ENCODE assay signal across 23 cellular contexts in the genomic region with DNA sequence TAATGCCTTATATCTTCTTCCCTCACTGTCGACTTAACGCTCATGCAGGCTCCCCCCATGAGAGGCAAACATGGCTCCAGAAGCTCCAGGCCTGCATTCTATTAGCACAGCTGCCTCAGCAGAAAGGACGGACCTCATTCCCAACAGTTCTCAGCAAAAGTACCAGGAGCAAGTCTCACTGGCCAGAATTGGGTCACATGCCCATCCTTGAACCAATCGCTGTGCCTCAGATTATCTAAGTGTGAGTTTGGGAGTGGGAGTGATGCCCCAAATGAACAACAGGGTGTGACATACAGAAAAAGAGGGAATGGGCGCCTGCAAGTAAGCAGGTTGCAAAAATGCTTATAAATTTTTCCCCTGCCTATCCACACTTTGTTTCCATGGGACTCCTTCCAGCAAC. TPM values are rescaled to one million over a fixed set of nuclear protein-coding genes. Genes with fewer than 3 reads are reported as not detected.
A peak's percentile ranks its signal among the peaks of the same experiment; 100 is the strongest.
DNase-seq lines count a peak whose midpoint lies in the region; ATAC-seq, FAIRE-seq and TF ChIP-seq lines count a peak whose summit lies in the region.
"Had no signal": no experiment of that assay in that cellular context is flagged by ENCODE, and none has a peak within 500 bp of the region (broad histone marks: within the 10 kb centered on the region; RNA-seq: fewer than 3 reads in every experiment).

No MANE protein-coding gene starts in this region.

- H3K36me3 Mint-ChIP-seq in GM23338 (ENCODE audit: low read depth) (no peaks in the 10 kb centered on the region), WTC11 (no peaks in the 10 kb centered on the region), mesothelial cell of epicardium (no peaks in the 10 kb centered on the region)
- H3K36me3 Mint-ChIP-seq in activated T-cell treated with anti-CD3 and anti-CD28 coated beads, Interleukin-2, amount 50 U/mL, for 72 hours (ENCODE audit: insufficient read depth in 2 of 2), result peaks cover 0 to 1% of the 10 kb centered on the region in 2 donors
- H3K36me3 Mint-ChIP-seq: IgD-negative memory B cell had no signal

- no peak overlapping the region for H2BK15ac ChIP-seq in H1 (ENCODE audit: low read length)

- no peak overlapping the region for H4K91ac ChIP-seq in H1 (replicated peaks; ENCODE audit: insufficient read length, low read length)

- H3K79me2 ChIP-seq in GM23338 (replicated peaks; ENCODE audit: insufficient read depth) (peaks cover 5% of the 10 kb centered on the region), H1 (ENCODE audit: control insufficient read depth in 1 of 2, insufficient read depth in 2 of 2, low read length in 2 of 2) (peaks cover 5% of the 10 kb centered on the region in 2 experiments)

- H2AK5ac ChIP-seq in H1 (ENCODE audit: low read depth, low read length), result no peak overlapping the region

- no peak overlapping the region for H3K56ac ChIP-seq in H1 (replicated peaks; ENCODE audit: insufficient read length, low read depth, low read length)

- no peak overlapping the region for H3K4ac ChIP-seq in H1 (replicated peaks; ENCODE audit: insufficient read length, low read depth, low read length)

- no peak for TF ChIP-seq POLR2A in H1 (IDR thresholded peaks at IDR 0.05; ENCODE audit: control extremely low read depth in 1 of 2, low read depth in 2 of 2, low read length in 2 of 2)

- H2BK20ac ChIP-seq in H1 (ENCODE audit: low read length), result no peak overlapping the region

- WGBS in H1 (ENCODE audit: extremely low coverage in 1 of 2, insufficient coverage in 1 of 2, insufficient read length in 1 of 2, insufficient replicate concordance in 2 of 2, low coverage in 1 of 2, low lambda C conversion rate in 2 of 2, missing lambda C conversion rate in 1 of 2), 2 experiments, result 85% methylated on average over 5 of the region's 5 CpGs; no CpG with 5 or more reads in 1 of the 2 experiments

- H2AFZ ChIP-seq in GM23338 (0 out of 2 replicates have a peak overlapping the region, but pooled peaks have one; percentile 23), H1 (ENCODE audit: low read length) (no peak overlapping the region)

- H4K8ac ChIP-seq in H1 (ENCODE audit: extremely low read depth, insufficient read depth, low read length), result no peak overlapping the region

- no peak overlapping the region for H3K4me3 Mint-ChIP-seq in GM23338
- no peak overlapping the region for H3K4me3 Mint-ChIP-seq in WTC11
- no peak overlapping the region for H3K4me3 Mint-ChIP-seq in mesothelial cell of epicardium
- no peak overlapping the region for H3K4me3 Mint-ChIP-seq in activated T-cell treated with anti-CD3 and anti-CD28 coated beads, Interleukin-2, amount 50 U/mL, for 72 hours
- H3K4me3 Mint-ChIP-seq: CD4-positive, alpha-beta T cell; H9; IgD-negative memory B cell had no signal

- peaks cover 22% of the 10 kb centered on the region for H3K4me1 Mint-ChIP-seq in GM23338
- peaks cover 26% of the 10 kb centered on the region for H3K4me1 Mint-ChIP-seq in WTC11
- H3K4me1 Mint-ChIP-seq in mesothelial cell of epicardium, result peaks cover 36% of the 10 kb centered on the region
- H3K4me1 Mint-ChIP-seq in activated T-cell treated with anti-CD3 and anti-CD28 coated beads, Interleukin-2, amount 50 U/mL, for 72 hours (ENCODE audit: low read depth), result peaks cover 16% of the 10 kb centered on the region

- no peaks in the 10 kb centered on the region for H3K9me2 ChIP-seq in GM23338 (ENCODE audit: insufficient read depth)

- TF ChIP-seq CTCF in GM23338 (conservative IDR thresholded peaks at IDR 0.05; ENCODE audit: low read depth in 2 of 2) (no peak), WTC11 (IDR thresholded peaks at IDR 0.05) (no peak), H1 (IDR thresholded peaks at IDR 0.05; ENCODE audit: control extremely low read depth in 1 of 3, insufficient read depth in 1 of 3, low read depth in 1 of 3, low read length in 3 of 3) (no peak), mesothelial cell of epicardium (IDR thresholded peaks at IDR 0.05; ENCODE audit: unreplicated experiment) (no peak)

- H2BK120ac ChIP-seq in H1 (replicated peaks; ENCODE audit: low read depth, low read length), result no peak overlapping the region

- no peak overlapping the region for H4K5ac ChIP-seq in H1 (ENCODE audit: insufficient read length, low read depth, low read length)

- no peak overlapping the region for H3K23ac ChIP-seq in H1 (ENCODE audit: insufficient read length)

- H3K36me3 ChIP-seq in GM23338 (ENCODE audit: insufficient read depth) (no peaks in the 10 kb centered on the region), H1 (ENCODE audit: control insufficient read depth in 2 of 4, insufficient read depth in 4 of 4, low read length in 3 of 4) (no peaks in the 10 kb centered on the region)

- TF ChIP-seq RAD21 in H1 (IDR thresholded peaks at IDR 0.05 in 1 of 2, conservative IDR thresholded peaks at IDR 0.05 in 1 of 2; ENCODE audit: low read depth in 2 of 2, low read length in 2 of 2), result no peak

- H3K27me3 ChIP-seq in GM23338 (ENCODE audit: insufficient read depth), result no peaks in the 10 kb centered on the region
- H3K27me3 ChIP-seq in H1 (replicated peaks in 1 of 4; ENCODE audit: control insufficient read depth in 3 of 4, extremely low read depth in 1 of 4, insufficient read depth in 3 of 4, low read length in 3 of 4), result peaks cover 0 to 2% (median 0%) of the 10 kb centered on the region in 4 experiments; a peak in 1 of 7 replicates

- H2BK12ac ChIP-seq in H1 (ENCODE audit: low read depth, low read length), result no peak overlapping the region

- H2BK5ac ChIP-seq in H1 (ENCODE audit: low read depth, low read length), result no peak overlapping the region

- DNase-seq in GM23338 (ENCODE audit: low spot score) (peak; percentile 26), WTC11 (ENCODE audit: low spot score) (no peak), H1 (ENCODE audit: low read depth in 1 of 2, low spot score in 2 of 2) (no peak), mesothelial cell of epicardium (ENCODE audit: low spot score in 2 of 2, unreplicated experiment in 2 of 2) (no peak), NCI-H2081 treated with DMSO at 0.1 percent for 48 hours (lab: John Stamatoyannopoulos, UW) (no peak)
- no peak for DNase-seq in activated T-cell treated with anti-CD3 and anti-CD28 coated beads, Interleukin-2, amount 50 U/mL, for 72 hours
- DNase-seq: AML-193; Caco-2; CD4-positive, alpha-beta T cell; DMS153; DMS79; GDM1; GOT3; H9 had no signal

- TF ChIP-seq EP300 in H1 (IDR thresholded peaks at IDR 0.05; ENCODE audit: borderline replicate concordance in 1 of 2, low read depth in 2 of 2, low read length in 2 of 2), result no peak

- H4K20me1 ChIP-seq in GM23338 (replicated peaks; ENCODE audit: insufficient read depth), result 0 out of 2 replicates have a peak, but pooled peaks cover 2% of the 10 kb centered on the region
- no peaks in the 10 kb centered on the region for H4K20me1 ChIP-seq in H1 (replicated peaks in 1 of 2; ENCODE audit: control insufficient read depth in 1 of 2, insufficient read depth in 2 of 2, low read length in 2 of 2)

- ATAC-seq in GM23338, result no peak
- ATAC-seq in WTC11, result no peak
- no peak for ATAC-seq in HG03378 (IDR thresholded peaks at IDR 0.05; ENCODE audit: unreplicated experiment)
- ATAC-seq in HG03342 (IDR thresholded peaks at IDR 0.05; ENCODE audit: unreplicated experiment), result no peak
- no peak for ATAC-seq in activated T-cell treated with anti-CD3 and anti-CD28 coated beads, Interleukin-2, amount 50 U/mL, for 72 hours (replicated peaks in 1 of 2)
- ATAC-seq: A549 had no signal

- POLR2A ChIA-PET in WTC11 (lab: Charles Lee) (no interaction called here), H1 (lab: Charles Lee; ENCODE audit: partially characterized antibody) (interaction anchor here (1.1 kb wide), 1 partner anchor 396 kb away, joined by 3 read pairs; a partner anchor contains a TSS)

- H3K27me3 Mint-ChIP-seq in GM23338 (ENCODE audit: insufficient read depth, low read depth, poor library complexity), result peaks cover 15% of the 10 kb centered on the region
- peaks cover 16% of the 10 kb centered on the region for H3K27me3 Mint-ChIP-seq in WTC11 (ENCODE audit: low read depth)
- peaks cover 1% of the 10 kb centered on the region for H3K27me3 Mint-ChIP-seq in mesothelial cell of epicardium (ENCODE audit: low read depth)
- H3K27me3 Mint-ChIP-seq in activated T-cell treated with anti-CD3 and anti-CD28 coated beads, Interleukin-2, amount 50 U/mL, for 72 hours (ENCODE audit: low read depth), result peaks cover 10% of the 10 kb centered on the region

- H3K27ac ChIP-seq in GM23338 (ENCODE audit: low read depth) (no peak overlapping the region), H1 (ENCODE audit: low read depth, low read length) (no peak overlapping the region)
- H3K27ac ChIP-seq: 22Rv1, A549, C4-2B had no signal

- no peak overlapping the region for H3K18ac ChIP-seq in H1 (ENCODE audit: extremely low read depth, low read length)

- H3K9me3 Mint-ChIP-seq in GM23338, result no peaks in the 10 kb centered on the region
- no peaks in the 10 kb centered on the region for H3K9me3 Mint-ChIP-seq in WTC11
- no peaks in the 10 kb centered on the region for H3K9me3 Mint-ChIP-seq in mesothelial cell of epicardium
- no peaks in the 10 kb centered on the region for H3K9me3 Mint-ChIP-seq in activated T-cell treated with anti-CD3 and anti-CD28 coated beads, Interleukin-2, amount 50 U/mL, for 72 hours
- H3K9me3 Mint-ChIP-seq: CD4-positive, alpha-beta T cell; H9; IgD-negative memory B cell had no signal

- H3K4me1 ChIP-seq in GM23338 (ENCODE audit: insufficient read depth) (peaks cover 6% of the 10 kb centered on the region), H1 (replicated peaks in 1 of 4; ENCODE audit: control insufficient read depth in 3 of 4, insufficient read depth in 4 of 4, low read length in 3 of 4) (peaks cover 0 to 6% (median 4%) of the 10 kb centered on the region in 4 experiments; a peak in 4 of 7 replicates)

- CTCF ChIA-PET in WTC11 (lab: Charles Lee) (interaction anchor here (0.7 to 7.1 kb wide), 2 partner anchors 144 to 336 kb away, joined by 3 to 43 read pairs; no protein-coding TSS in a partner anchor), H1 (lab: Charles Lee; ENCODE audit: partially characterized antibody) (interaction anchor here (1.0 to 13.2 kb wide), 5 partner anchors 8 to 334 kb away, joined by 3 to 176 read pairs (median 8); no protein-coding TSS in a partner anchor)

- no peak overlapping the region for H3K27ac Mint-ChIP-seq in GM23338
- no peak overlapping the region for H3K27ac Mint-ChIP-seq in WTC11
- peak overlapping the region; percentile 47 for H3K27ac Mint-ChIP-seq in mesothelial cell of epicardium
- H3K27ac Mint-ChIP-seq in activated T-cell treated with anti-CD3 and anti-CD28 coated beads, Interleukin-2, amount 50 U/mL, for 72 hours, result no peak overlapping the region
- H3K27ac Mint-ChIP-seq: CD4-positive, alpha-beta T cell; H9 had no signal

- peaks cover 3% of the 10 kb centered on the region; the same call in 1 of the 2 replicates for H3K23me2 ChIP-seq in H1 (ENCODE audit: low read depth, low read length)

- no peak overlapping the region for H3K14ac ChIP-seq in H1 (ENCODE audit: insufficient read length)

- H3K79me1 ChIP-seq in H1 (ENCODE audit: low read depth, low read length), result peaks cover 4% of the 10 kb centered on the region

- FAIRE-seq in H1 (lab: Jason Lieb, UNC), result no peak
- FAIRE-seq: A549, GM12892, GM18507, HTR-8/SVneo had no signal

- no peaks in the 10 kb centered on the region for H3K9me3 ChIP-seq in H1 (ENCODE audit: insufficient read depth in 2 of 2, low read depth in 1 of 2, low read length in 1 of 2)
- H3K9me3 ChIP-seq: A549, Caco-2 had no signal

- no peak overlapping the region for H3K4me2 ChIP-seq in GM23338
- H3K4me2 ChIP-seq in H1 (ENCODE audit: insufficient read depth in 1 of 2, low read depth in 2 of 2, low read length in 2 of 2), result no peak overlapping the region
- H3K4me2 ChIP-seq: A549 had no signal

- no peak overlapping the region for H3K4me3 ChIP-seq in GM23338
- H3K4me3 ChIP-seq in H1 (ENCODE audit: extremely low read depth in 1 of 4, insufficient read depth in 2 of 4, low read depth in 3 of 4, low read length in 4 of 4), result no peak overlapping the region
- H3K4me3 ChIP-seq: A549 had no signal

- H3K9ac ChIP-seq in H1 (replicated peaks in 1 of 4; ENCODE audit: extremely low read depth in 1 of 4, low read depth in 3 of 4, low read length in 3 of 4), result no peak overlapping the region

- no peaks in the 10 kb centered on the region for H3F3A ChIP-seq in GM23338 (replicated peaks; ENCODE audit: low read depth)

RNA-seq across cellular contexts. Expression of a gene that starts 4.3 kb away (rescaled TPM):
- total RNA-seq in GM23338 (2014; rRNA removed; shearing (Covaris generic)), result 17.9 and 40.1 TPM in 2 replicates
- polyA plus RNA-seq in GM23338 (2016; fragmentation: Nextera tagmentation; extraction: Ambion mirVana), result 21.5 and 25.4 TPM in 2 replicates
- total RNA-seq in WTC11 (2021), result 20.9 to 24.4 TPM (median 22.9 TPM) in 3 replicates
- 23.0 and 23.2 TPM in 2 replicates for total RNA-seq in H1 (2021; fragmentation: NEBNext Ultra II Directional; extraction: Animal tissue kit (Norgen Biotek cat#: 25700))
- polyA plus RNA-seq in H1 (2011; rRNA removed), result 13.0 and 22.7 TPM in 2 replicates
- 12.9 TPM for polyA plus RNA-seq in H1 (2011; cell fraction: cytosol; rRNA removed)
- polyA plus RNA-seq in H1 (2011; cell fraction: nucleus; rRNA removed), result 8.6 TPM
- polyA plus RNA-seq in H1 (2012, experiment 1 of 2), result 8.5 to 13.3 TPM (median 9.9 TPM) in 4 replicates
- 0.59 TPM for polyA plus RNA-seq in H1 (2012, experiment 2 of 2)
- 14.7 TPM for polyA plus RNA-seq in H1 (2013, experiment 1 of 2)
- polyA plus RNA-seq in H1 (2013, experiment 2 of 2), result 16.1 TPM
- 20.8 and 23.0 TPM in 2 replicates for polyA minus RNA-seq in H1 (2011; rRNA and poly(A)+ RNA removed)
- 8.9 TPM for polyA minus RNA-seq in H1 (2011; cell fraction: cytosol; rRNA and poly(A)+ RNA removed)
- polyA minus RNA-seq in H1 (2011; cell fraction: nucleus; rRNA and poly(A)+ RNA removed), result 33.8 TPM
- 22.2 to 23.6 TPM (median 23.2 TPM) in 3 replicates for total RNA-seq in mesothelial cell of epicardium
- total RNA-seq in activated T-cell treated with anti-CD3 and anti-CD28 coated beads, Interleukin-2, amount 50 U/mL, for 72 hours, result 10 to 100 TPM; 44.5 to 51.7 TPM
